ENCODE assay signal across 1 cellular context in the genomic region with DNA sequence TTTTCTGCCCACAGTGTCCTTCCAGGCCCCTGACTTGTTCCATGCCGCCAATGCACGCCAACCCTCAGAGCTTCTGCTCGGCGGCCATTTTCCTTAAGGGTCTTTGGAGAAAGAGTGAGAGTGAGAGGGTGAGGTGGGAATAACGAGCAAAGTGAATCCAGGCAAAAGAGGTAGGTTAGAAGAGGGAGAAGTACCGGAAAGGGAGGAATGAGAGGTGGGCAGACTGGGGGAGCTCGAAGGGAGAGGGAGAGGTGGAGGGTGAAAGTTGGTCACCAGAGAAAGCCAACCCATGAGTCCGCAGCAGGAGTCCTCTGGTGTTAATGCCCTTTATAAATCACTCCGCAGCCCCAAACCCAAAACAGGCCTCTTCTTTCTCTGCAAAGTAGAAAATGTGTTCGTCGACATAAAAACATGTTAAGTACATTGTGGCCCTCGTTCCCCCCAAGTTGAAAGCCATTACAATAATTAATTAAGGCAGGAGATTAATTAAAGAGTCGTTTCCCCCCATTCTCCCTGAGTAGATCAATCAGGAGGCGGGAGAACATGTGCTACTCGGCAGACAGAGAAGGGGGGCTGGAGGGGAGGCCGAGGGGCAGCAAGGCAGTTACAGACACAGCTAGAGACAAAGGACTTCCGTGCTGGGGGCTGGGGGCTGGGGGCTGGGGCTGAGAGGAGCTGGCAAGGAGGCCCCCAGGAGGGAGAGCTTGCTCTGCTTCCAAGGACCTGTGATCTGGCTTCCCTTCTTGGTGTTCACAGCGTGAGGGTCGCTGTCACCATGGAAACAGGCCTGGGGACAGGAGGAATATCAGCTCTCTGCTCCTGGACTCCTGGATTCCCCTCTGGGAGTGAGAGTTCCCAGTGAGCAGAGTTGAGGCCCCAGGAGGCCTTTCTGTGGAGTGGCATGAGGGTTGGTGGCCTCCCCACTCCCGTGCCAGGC.
TF ChIP-seq lines count a peak whose summit lies in the region.

No MANE protein-coding gene starts in this region.

TF ChIP-seq in GM23338, 12 proteins besides CTCF, POLR2A, EP300 and RAD21:
- TF ChIP-seq JUNB (IDR thresholded peaks at IDR 0.05; ENCODE audit: unreplicated experiment) (no peak), ZNF331 (CRISPR knock-in tag; IDR thresholded peaks at IDR 0.05; ENCODE audit: low read depth) (no peak)
- TF ChIP-seq, protein P1, sequence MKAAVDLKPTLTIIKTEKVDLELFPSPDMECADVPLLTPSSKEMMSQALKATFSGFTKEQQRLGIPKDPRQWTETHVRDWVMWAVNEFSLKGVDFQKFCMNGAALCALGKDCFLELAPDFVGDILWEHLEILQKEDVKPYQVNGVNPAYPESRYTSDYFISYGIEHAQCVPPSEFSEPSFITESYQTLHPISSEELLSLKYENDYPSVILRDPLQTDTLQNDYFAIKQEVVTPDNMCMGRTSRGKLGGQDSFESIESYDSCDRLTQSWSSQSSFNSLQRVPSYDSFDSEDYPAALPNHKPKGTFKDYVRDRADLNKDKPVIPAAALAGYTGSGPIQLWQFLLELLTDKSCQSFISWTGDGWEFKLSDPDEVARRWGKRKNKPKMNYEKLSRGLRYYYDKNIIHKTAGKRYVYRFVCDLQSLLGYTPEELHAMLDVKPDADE (IDR thresholded peaks at IDR 0.05): no peak
